In the genomic region with DNA sequence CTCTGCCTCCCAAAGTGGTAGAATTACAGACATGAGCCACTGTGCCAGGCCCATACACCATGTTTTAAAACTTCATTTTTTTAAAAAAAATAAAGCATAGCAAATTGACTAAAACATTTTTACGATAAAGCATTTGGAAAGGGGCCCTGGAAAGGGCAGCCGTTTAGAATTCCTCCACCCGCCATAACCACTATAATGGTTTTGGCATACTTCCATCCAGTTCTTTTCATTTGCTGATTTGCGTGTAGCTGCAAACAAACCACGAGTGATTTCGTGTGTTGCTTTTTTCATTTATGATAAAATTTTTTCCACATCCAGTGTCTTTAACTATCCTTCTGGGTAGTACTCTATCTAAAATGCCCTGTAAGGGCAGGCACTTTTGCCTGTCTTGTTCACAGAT, we compare ENCODE assay signal across 21 cellular contexts.
"Had no signal": no experiment of that assay in that cellular context is flagged by ENCODE, and none has a peak within 500 bp of the region (broad histone marks: within the 10 kb centered on the region; RNA-seq: fewer than 3 reads in every experiment).

No MANE protein-coding gene starts in this region.

- H3K4me3 ChIP-seq: esophagus squamous epithelium, left lung, neural progenitor cell, pancreas had no signal

- ATAC-seq: activated CD8-positive, alpha-beta memory T cell treated with anti-CD3 and anti-CD28 coated beads, Interleukin-2, amount 10 ng/mL, durations not matched to agents 7 days and 5 days; left lung; pancreas; sciatic nerve; stimulated activated effector memory CD8-positive, alpha-beta T cell treated with anti-CD3 and anti-CD28 coated beads, Interleukin-12 subunit alpha, Interleukin-12 subunit beta, amount 100 ng/mL, for 72 hours had no signal

- H3K4me3 Mint-ChIP-seq: activated CD8-positive, alpha-beta memory T cell treated with anti-CD3 and anti-CD28 coated beads, Interleukin-2, amount 10 ng/mL, durations not matched to agents 7 days and 5 days; activated T-cell treated with anti-CD3 and anti-CD28 coated beads, Interleukin-2, amount 50 U/mL, for 24 hours; brain; central memory CD8-positive, alpha-beta T cell; naive B cell; neural progenitor cell; stimulated activated effector memory CD8-positive, alpha-beta T cell treated with anti-CD3 and anti-CD28 coated beads, Interleukin-12 subunit alpha, Interleukin-12 subunit beta, amount 100 ng/mL, for 72 hours had no signal

- H3K4me1 Mint-ChIP-seq: neural progenitor cell had no signal

- DNase-seq: activated CD4-positive, alpha-beta T cell treated with anti-CD3 and anti-CD28 coated beads, Interleukin-2, amount 50 U/mL, for 48 hours; activated CD8-positive, alpha-beta memory T cell treated with anti-CD3 and anti-CD28 coated beads, Interleukin-2, amount 10 ng/mL, durations not matched to agents 7 days and 5 days; activated naive CD4-positive, alpha-beta T cell treated with anti-CD3 and anti-CD28 coated beads, Interleukin-2, amount 50 U/mL, for 16 hours; activated T-cell treated with anti-CD3 and anti-CD28 coated beads, Interleukin-2, amount 50 U/mL, for 24 hours; cortex of kidney; effector CD4-positive, alpha-beta T cell; esophagus squamous epithelium; hippocampal formation; kidney; left lung; mammary epithelial cell; naive B cell; pancreas; stimulated activated CD4-positive, alpha-beta T cell treated with anti-CD3 and anti-CD28 coated beads, Interleukin-2, amount 100 ng/mL, for 24 hours; T-helper 1 cell; T1000 had no signal

- H3K36me3 Mint-ChIP-seq: activated CD8-positive, alpha-beta memory T cell treated with anti-CD3 and anti-CD28 coated beads, Interleukin-2, amount 10 ng/mL, durations not matched to agents 7 days and 5 days; brain; neural progenitor cell; stimulated activated effector memory CD8-positive, alpha-beta T cell treated with anti-CD3 and anti-CD28 coated beads, Interleukin-12 subunit alpha, Interleukin-12 subunit beta, amount 100 ng/mL, for 72 hours had no signal

- H3K27me3 Mint-ChIP-seq: activated CD8-positive, alpha-beta memory T cell treated with anti-CD3 and anti-CD28 coated beads, Interleukin-2, amount 10 ng/mL, durations not matched to agents 7 days and 5 days; activated T-cell treated with anti-CD3 and anti-CD28 coated beads, Interleukin-2, amount 50 U/mL, for 24 hours; central memory CD8-positive, alpha-beta T cell had no signal

- H3K9me3 Mint-ChIP-seq: activated T-cell treated with anti-CD3 and anti-CD28 coated beads, Interleukin-2, amount 50 U/mL, for 24 hours; central memory CD8-positive, alpha-beta T cell; stimulated activated effector memory CD8-positive, alpha-beta T cell treated with anti-CD3 and anti-CD28 coated beads, Interleukin-12 subunit alpha, Interleukin-12 subunit beta, amount 100 ng/mL, for 72 hours had no signal

- H3K27ac Mint-ChIP-seq: activated CD8-positive, alpha-beta memory T cell treated with anti-CD3 and anti-CD28 coated beads, Interleukin-2, amount 10 ng/mL, durations not matched to agents 7 days and 5 days; activated T-cell treated with anti-CD3 and anti-CD28 coated beads, Interleukin-2, amount 50 U/mL, for 24 hours; brain; naive B cell; neural progenitor cell; stimulated activated effector memory CD8-positive, alpha-beta T cell treated with anti-CD3 and anti-CD28 coated beads, Interleukin-12 subunit alpha, Interleukin-12 subunit beta, amount 100 ng/mL, for 72 hours had no signal
